In genomic region chr2:101252408-101253012, GRCh38 we compare ENCODE assay signal across 8 cellular contexts. TPM values are rescaled to one million over a fixed set of nuclear protein-coding genes. Genes with fewer than 3 reads are reported as not detected.
DNase-seq lines count a peak whose midpoint lies in the region; ATAC-seq and TF ChIP-seq lines count a peak whose summit lies in the region.

Gene CNOT11 (plus strand): TSS chr2:101252886. CDS start chr2:101252965, 79 bp downstream.

- intact Hi-C loops in activated CD4-positive, alpha-beta T cell treated with anti-CD3 and anti-CD28 coated beads for 36 hours (cut with DNase I, micrococcal nuclease) = loop anchor here (1.0 to 5.0 kb wide), 13 partner anchors 20 to 1764 kb away; partner anchors contain the start of genes RNF149 (in 2 of the 2), CREG2 (in 1 of the 2), MAP4K4 (in 1 of the 2) and RPL31 (in 1 of the 2)

- peak; percentile 82 for ATAC-seq in HG03442 (IDR thresholded peaks at IDR 0.05; ENCODE audit: unreplicated experiment)
- ATAC-seq in activated CD4-positive, alpha-beta T cell treated with anti-CD3 and anti-CD28 coated beads for 36 hours = peak; percentile 88

- H3K36me3 Mint-ChIP-seq in activated CD4-positive, alpha-beta T cell treated with anti-CD3 and anti-CD28 coated beads for 36 hours (ENCODE audit: low read depth) = peaks cover 30% of the 10 kb centered on the region

- H3K27me3 ChIP-seq in layer of hippocampus (ENCODE audit: control insufficient read depth, insufficient read depth, low read length) = no peaks in the 10 kb centered on the region

- peak within 1 kb of the TSS; percentile 90 for H3K4me3 Mint-ChIP-seq in activated CD4-positive, alpha-beta T cell treated with anti-CD3 and anti-CD28 coated beads for 36 hours

- CTCF ChIA-PET in activated CD4-positive, alpha-beta T cell treated with anti-CD3 and anti-CD28 coated beads for 36 hours (lab: Charles Lee) = interaction anchor here (0.6 to 2.5 kb wide), 17 partner anchors 10 to 501 kb away, joined by 3 to 10 read pairs (median 3); partner anchors contain the start of gene TBC1D8

- TF ChIP-seq CTCF in choroid plexus epithelial cell (conservative IDR thresholded peaks at IDR 0.05; ENCODE audit: low read depth, low read length) = no peak

- H3K27ac ChIP-seq in layer of hippocampus (ENCODE audit: low read depth, low read length) = peak within 1 kb of the TSS; percentile 78

- peak within 1 kb of the TSS; percentile 95 for H3K27ac Mint-ChIP-seq in activated CD4-positive, alpha-beta T cell treated with anti-CD3 and anti-CD28 coated beads for 36 hours

- DNase-seq in Ammon's horn (ENCODE audit: low spot score) (peak; percentile 96), GM19238 (ENCODE audit: insufficient read length, low spot score) (peak; percentile 82), NCI-H524 (lab: John Stamatoyannopoulos, UW) (peak; percentile 93 to 96), choroid plexus epithelial cell (ENCODE audit: low read depth) (peak; percentile 99)
- DNase-seq in activated CD4-positive, alpha-beta T cell treated with anti-CD3 and anti-CD28 coated beads for 36 hours = peak; percentile 100
- DNase-seq in stimulated activated CD4-positive, alpha-beta T cell treated with anti-CD3 and anti-CD28 coated beads, Interleukin-1b, Interleukin-23, amount 100 ng/mL, for 4 hours (ENCODE audit: low read depth in 2 of 2) = peak; percentile 99

- H3K4me1 Mint-ChIP-seq in activated CD4-positive, alpha-beta T cell treated with anti-CD3 and anti-CD28 coated beads for 36 hours = peaks cover 42% of the 10 kb centered on the region

- peak within 1 kb of the TSS; percentile 90 for H3K4me3 ChIP-seq in choroid plexus epithelial cell (ENCODE audit: low read depth, low read length)

- no peaks in the 10 kb centered on the region for H3K27me3 Mint-ChIP-seq in activated CD4-positive, alpha-beta T cell treated with anti-CD3 and anti-CD28 coated beads for 36 hours

- H3K9me3 Mint-ChIP-seq in activated CD4-positive, alpha-beta T cell treated with anti-CD3 and anti-CD28 coated beads for 36 hours (ENCODE audit: low read depth) = no peaks in the 10 kb centered on the region

- POLR2A ChIA-PET in activated CD4-positive, alpha-beta T cell treated with anti-CD3 and anti-CD28 coated beads for 36 hours (lab: Charles Lee) = interaction anchor here (0.8 to 2.1 kb wide), 3 partner anchors 53 to 251 kb away, joined by 3 to 6 read pairs (median 4); partner anchors contain the start of gene RPL31

RNA-seq across cellular contexts. Expression of gene CNOT11, which starts in this region (rescaled TPM):
- 100 to 1,000 TPM in 1 of 2 experiments, 10 to 100 TPM in 1; 57.9 to 106 TPM for total RNA-seq in activated CD4-positive, alpha-beta T cell treated with anti-CD3 and anti-CD28 coated beads for 36 hours

Comparison
In these comparisons a context has a peak if more than half of its experiments do, and no peak if none do; other contexts are left out.
1. Peak in every context shown above with its lines: DNase-seq, ATAC-seq, H3K4me3 ChIP-seq and H3K27ac ChIP-seq.